In genomic region chr2:10498525-10499274, GRCh38 we compare ENCODE assay signal across 21 cellular contexts. TPM values are rescaled to one million over a fixed set of nuclear protein-coding genes. Genes with fewer than 3 reads are reported as not detected.
DNase-seq lines count a peak whose midpoint lies in the region; ATAC-seq lines count a peak whose summit lies in the region.
"Had no signal": no experiment of that assay in that cellular context is flagged by ENCODE, and none has a peak within 500 bp of the region (broad histone marks: within the 10 kb centered on the region; RNA-seq: fewer than 3 reads in every experiment).

No MANE protein-coding gene starts in this region.

- DNase-seq in activated CD4-positive, CD25-positive, alpha-beta regulatory T cell treated with anti-CD3 and anti-CD28 coated beads, Interleukin-2, amount 50 U/mL, for 72 hours: peak; percentile 14
- no peak for DNase-seq in activated CD4-positive, CD25-positive, alpha-beta regulatory T cell (lab: John Stamatoyannopoulos, UW)
- DNase-seq in H7 (peak; percentile 28), NCI-H524 treated with DMSO at 0.1 percent for 48 hours (lab: John Stamatoyannopoulos, UW) (no peak), Ammon's horn (ENCODE audit: low spot score) (no peak), trophoblast cell (no peak)
- DNase-seq in effector memory CD8-positive, alpha-beta T cell: no peak
- DNase-seq: activated CD4-positive, alpha-beta T cell treated with anti-CD3 and anti-CD28 coated beads, Interleukin-2, amount 10 ng/mL, durations not matched to agents 24 days and 14 days had no signal

- H3K4me2 ChIP-seq in skeletal muscle satellite cell (ENCODE audit: low read length) (peak overlapping the region; percentile 62), trophoblast cell (ENCODE audit: low read length) (no peak overlapping the region)

- no peak overlapping the region for H3K23ac ChIP-seq in trophoblast cell (ENCODE audit: low read length)

- no peak for ATAC-seq in effector memory CD8-positive, alpha-beta T cell (replicated peaks)
- ATAC-seq: stimulated activated naive CD8-positive, alpha-beta T cell treated with anti-CD3 and anti-CD28 coated beads, Interleukin-15, amount 100 ng/mL, for 72 hours had no signal

- no peak overlapping the region for H2AFZ ChIP-seq in trophoblast cell (ENCODE audit: insufficient read depth, low read length, poor library complexity)

- H3K9ac ChIP-seq in skeletal muscle satellite cell (ENCODE audit: low read depth, low read length) (no peak overlapping the region), trophoblast cell (ENCODE audit: low read length) (no peak overlapping the region)

- H3K36me3 Mint-ChIP-seq in effector memory CD8-positive, alpha-beta T cell (ENCODE audit: insufficient read depth): peaks cover 12% of the 10 kb centered on the region
- H3K36me3 Mint-ChIP-seq: mesothelial cell of epicardium, T-cell, type B pancreatic cell had no signal

- no peak overlapping the region for H3K4ac ChIP-seq in trophoblast cell (ENCODE audit: low read depth, low read length)

- no peak overlapping the region for H3K4me3 Mint-ChIP-seq in effector memory CD8-positive, alpha-beta T cell
- H3K4me3 Mint-ChIP-seq: activated CD4-positive, alpha-beta T cell treated with anti-CD3 and anti-CD28 coated beads, Interleukin-2, amount 10 ng/mL, durations not matched to agents 24 days and 14 days; activated naive CD4-positive, alpha-beta T cell treated with anti-CD3 and anti-CD28 coated beads for 36 hours; mesothelial cell of epicardium; T-cell; type B pancreatic cell had no signal

- H3K79me1 ChIP-seq in trophoblast cell (ENCODE audit: low read length): no peaks in the 10 kb centered on the region

- no peaks in the 10 kb centered on the region for H3K79me2 ChIP-seq in trophoblast cell (ENCODE audit: control insufficient read depth, insufficient read depth, low read length, poor library complexity)

- peaks cover 21 to 45% of the 10 kb centered on the region in 2 donors for H3K27me3 Mint-ChIP-seq in effector memory CD8-positive, alpha-beta T cell

- H3K27me3 ChIP-seq in H7 (ENCODE audit: control insufficient read depth, insufficient read depth, low read length): no peaks in the 10 kb centered on the region
- H3K27me3 ChIP-seq in skeletal muscle satellite cell (ENCODE audit: control insufficient read depth, insufficient read depth, low read length): peaks cover 17% of the 10 kb centered on the region
- H3K27me3 ChIP-seq in trophoblast cell (ENCODE audit: insufficient read depth, low read length): no peaks in the 10 kb centered on the region

- H2BK5ac ChIP-seq in trophoblast cell (ENCODE audit: low read depth, low read length, poor library complexity): no peak overlapping the region

- no peak overlapping the region for H3K4me3 ChIP-seq in H7 (ENCODE audit: insufficient read depth, low read depth, low read length)
- no peak overlapping the region for H3K4me3 ChIP-seq in skeletal muscle satellite cell (ENCODE audit: low read length)
- no peak overlapping the region for H3K4me3 ChIP-seq in trophoblast cell (ENCODE audit: low read depth, low read length)
- H3K4me3 ChIP-seq: cardiac muscle cell, gastroesophageal sphincter, K562, smooth muscle cell had no signal

- no peak overlapping the region for H4K8ac ChIP-seq in trophoblast cell (ENCODE audit: low read depth, low read length)

- peaks cover 19% of the 10 kb centered on the region for H3K4me1 ChIP-seq in skeletal muscle satellite cell (ENCODE audit: control insufficient read depth, insufficient read depth, low read length)
- no peaks in the 10 kb centered on the region for H3K4me1 ChIP-seq in trophoblast cell (ENCODE audit: control insufficient read depth in 1 of 2, insufficient read depth in 2 of 2, low read length in 2 of 2)

- H3K36me3 ChIP-seq in H7 (replicated peaks; ENCODE audit: control insufficient read depth, insufficient read depth, low read length) (no peaks in the 10 kb centered on the region), skeletal muscle satellite cell (ENCODE audit: insufficient read depth, low read length) (no peaks in the 10 kb centered on the region), trophoblast cell (ENCODE audit: control insufficient read depth in 1 of 2, insufficient read depth in 2 of 2, low read length in 2 of 2) (no peaks in the 10 kb centered on the region)
- H3K36me3 ChIP-seq: cardiac muscle cell, gastroesophageal sphincter had no signal

- peaks cover 10 to 22% of the 10 kb centered on the region in 2 donors for H3K4me1 Mint-ChIP-seq in effector memory CD8-positive, alpha-beta T cell (ENCODE audit: low read depth in 2 of 2)
- H3K4me1 Mint-ChIP-seq: mesothelial cell of epicardium had no signal

- H3K9me3 ChIP-seq in skeletal muscle satellite cell (replicated peaks; ENCODE audit: low read length) (no peaks in the 10 kb centered on the region), trophoblast cell (ENCODE audit: insufficient read depth, low read depth, low read length) (peaks cover 2% of the 10 kb centered on the region)
- H3K9me3 ChIP-seq: gastroesophageal sphincter had no signal

- no peak overlapping the region for H4K12ac ChIP-seq in trophoblast cell (ENCODE audit: low read depth, low read length)

- H3K9me3 Mint-ChIP-seq in effector memory CD8-positive, alpha-beta T cell: no peaks in the 10 kb centered on the region
- H3K9me3 Mint-ChIP-seq: activated CD4-positive, alpha-beta T cell treated with anti-CD3 and anti-CD28 coated beads, Interleukin-2, amount 10 ng/mL, durations not matched to agents 24 days and 14 days; activated naive CD4-positive, alpha-beta T cell treated with anti-CD3 and anti-CD28 coated beads for 36 hours; mesothelial cell of epicardium; nephron; stimulated activated naive CD8-positive, alpha-beta T cell treated with anti-CD3 and anti-CD28 coated beads, Interleukin-15, amount 100 ng/mL, for 72 hours; T-cell; type B pancreatic cell had no signal

- no peak overlapping the region for H3K14ac ChIP-seq in trophoblast cell (ENCODE audit: low read length)

- H2AK5ac ChIP-seq in trophoblast cell (ENCODE audit: low read length): no peak overlapping the region

- no peak overlapping the region for H4K91ac ChIP-seq in trophoblast cell (ENCODE audit: low read depth, low read length)

- no peak overlapping the region for H2BK12ac ChIP-seq in trophoblast cell (ENCODE audit: low read length)

- no peak overlapping the region for H3K27ac ChIP-seq in trophoblast cell (ENCODE audit: low read depth, low read length)
- H3K27ac ChIP-seq: C4-2B, cardiac muscle cell, dorsolateral prefrontal cortex, gastroesophageal sphincter had no signal

- H3K18ac ChIP-seq in trophoblast cell (ENCODE audit: low read length): no peak overlapping the region

- H3K27ac Mint-ChIP-seq in effector memory CD8-positive, alpha-beta T cell: peak overlapping the region; percentile 85 to 97
- H3K27ac Mint-ChIP-seq: activated CD4-positive, alpha-beta T cell treated with anti-CD3 and anti-CD28 coated beads, Interleukin-2, amount 10 ng/mL, durations not matched to agents 24 days and 14 days; activated naive CD4-positive, alpha-beta T cell treated with anti-CD3 and anti-CD28 coated beads for 36 hours; mesothelial cell of epicardium; stimulated activated naive CD8-positive, alpha-beta T cell treated with anti-CD3 and anti-CD28 coated beads, Interleukin-15, amount 100 ng/mL, for 72 hours; T-cell; type B pancreatic cell had no signal

- no peak overlapping the region for H2BK120ac ChIP-seq in trophoblast cell (ENCODE audit: insufficient read depth, low read length, poor library complexity)

- WGBS in trophoblast cell (ENCODE audit: extremely low coverage, insufficient coverage, insufficient read length): no CpG with 5 or more reads among the region's 11 CpGs

RNA-seq across cellular contexts. Expression of gene ODC1, which starts 50.6 kb away (rescaled TPM):
- 95.6 and 175 TPM in 2 replicates for total RNA-seq in H7 (2014; rRNA removed; shearing (Covaris generic))
- total RNA-seq in skeletal muscle satellite cell (2012; rRNA removed): 312 and 358 TPM in 2 replicates
- polyA plus RNA-seq in trophoblast cell (2013): 175 and 189 TPM in 2 replicates

Comparison
In these comparisons a context has a peak if more than half of its experiments do, and no peak if none do; other contexts are left out.
1. DNase-seq: peak in activated CD4-positive, CD25-positive, alpha-beta regulatory T cell treated with anti-CD3 and anti-CD28 coated beads, Interleukin-2, amount 50 U/mL, for 72 hours (single experiment) and H7 (single experiment); none in activated CD4-positive, CD25-positive, alpha-beta regulatory T cell (0 of 4), effector memory CD8-positive, alpha-beta T cell (0 of 3), NCI-H524 treated with DMSO at 0.1 percent for 48 hours (single experiment), Ammon's horn (single experiment) and trophoblast cell (0 of 2).